23 cellular contexts compared by ENCODE assay signal in genomic region chr21:44531606-44532128, GRCh38. TPM values are rescaled to one million over a fixed set of nuclear protein-coding genes. Genes with fewer than 3 reads are reported as not detected.
A peak's percentile ranks its signal among the peaks of the same experiment; 100 is the strongest.
DNase-seq lines count a peak whose midpoint lies in the region; ATAC-seq, FAIRE-seq and TF ChIP-seq lines count a peak whose summit lies in the region.
"Had no signal": no experiment of that assay in that cellular context is flagged by ENCODE, and none has a peak within 500 bp of the region (broad histone marks: within the 10 kb centered on the region; RNA-seq: fewer than 3 reads in every experiment).

No MANE protein-coding gene starts in this region.

- intact Hi-C loops in heart left ventricle (cut with DNase I): no loop called here
- intact Hi-C loops in left ventricle myocardium superior (cut with micrococcal nuclease): no loop called here

- H3K9me3 ChIP-seq in heart left ventricle: no peaks in the 10 kb centered on the region
- no peaks in the 10 kb centered on the region for H3K9me3 ChIP-seq in right atrium auricular region
- no peaks in the 10 kb centered on the region for H3K9me3 ChIP-seq in small intestine (ENCODE audit: control insufficient read depth, low read depth)

- ATAC-seq in heart left ventricle (no peak), left ventricle myocardium superior (no peak)
- ATAC-seq: CD8-positive, alpha-beta T cell had no signal

- WGBS in heart left ventricle, 4 donors: 77 to 84% (median 82%) methylated on average over 5 to 19 of the region's 19 CpGs
- WGBS in small intestine, 3 donors: 48 to 76% (median 62%) methylated on average over 18 to 19 of the region's 19 CpGs

- H3K36me3 ChIP-seq in heart left ventricle: no peaks in the 10 kb centered on the region
- H3K36me3 ChIP-seq in right atrium auricular region: no peaks in the 10 kb centered on the region
- H3K36me3 ChIP-seq in small intestine (ENCODE audit: control insufficient read depth in 2 of 2, insufficient read depth in 2 of 2, low read length in 2 of 2): no peaks in the 10 kb centered on the region
- H3K36me3 ChIP-seq: neural progenitor cell had no signal

- H3K27ac Mint-ChIP-seq in type B pancreatic cell: no peak overlapping the region
- H3K27ac Mint-ChIP-seq: activated CD4-positive, alpha-beta T cell treated with anti-CD3 and anti-CD28 coated beads, Interleukin-2, amount 10 ng/mL, durations not matched to agents 7 days and 5 days; activated naive CD8-positive, alpha-beta T cell; CD8-positive, alpha-beta T cell had no signal

- no peak for TF ChIP-seq POLR2A in heart left ventricle (IDR thresholded peaks at IDR 0.05)

- H3K27me3 Mint-ChIP-seq in type B pancreatic cell: no peaks in the 10 kb centered on the region
- H3K27me3 Mint-ChIP-seq: activated CD4-positive, alpha-beta T cell treated with anti-CD3 and anti-CD28 coated beads, Interleukin-2, amount 10 ng/mL, durations not matched to agents 7 days and 5 days; activated naive CD8-positive, alpha-beta T cell had no signal

- FAIRE-seq in small intestine (lab: Jason Lieb, UNC): no peak

- no peaks in the 10 kb centered on the region for H3K36me3 Mint-ChIP-seq in type B pancreatic cell
- H3K36me3 Mint-ChIP-seq: activated naive CD8-positive, alpha-beta T cell; brain; CD8-positive, alpha-beta T cell; neural progenitor cell had no signal

- H3K4me3 ChIP-seq in heart left ventricle (no peak overlapping the region), right atrium auricular region (no peak overlapping the region), small intestine (ENCODE audit: low read depth in 1 of 2, low read length in 2 of 2) (no peak overlapping the region)
- H3K4me3 ChIP-seq: neural progenitor cell had no signal

- H3K27ac ChIP-seq in heart left ventricle (no peak overlapping the region), right atrium auricular region (no peak overlapping the region), small intestine (ENCODE audit: low read depth in 1 of 2, low read length in 1 of 2) (no peak overlapping the region)
- H3K27ac ChIP-seq: neural progenitor cell had no signal

- H3K4me1 ChIP-seq in heart left ventricle: no peaks in the 10 kb centered on the region
- H3K4me1 ChIP-seq in right atrium auricular region: no peaks in the 10 kb centered on the region
- H3K4me1 ChIP-seq in small intestine (ENCODE audit: control insufficient read depth in 2 of 2, insufficient read depth in 1 of 2, low read depth in 1 of 2, low read length in 1 of 2): no peaks in the 10 kb centered on the region
- H3K4me1 ChIP-seq: neural progenitor cell had no signal

- no peaks in the 10 kb centered on the region for H3K9me3 Mint-ChIP-seq in type B pancreatic cell
- H3K9me3 Mint-ChIP-seq: activated CD4-positive, alpha-beta T cell treated with anti-CD3 and anti-CD28 coated beads, Interleukin-2, amount 10 ng/mL, durations not matched to agents 7 days and 5 days; CD8-positive, alpha-beta T cell; neural progenitor cell had no signal

- H3K4me3 Mint-ChIP-seq in type B pancreatic cell: no peak overlapping the region
- H3K4me3 Mint-ChIP-seq: activated CD4-positive, alpha-beta T cell treated with anti-CD3 and anti-CD28 coated beads, Interleukin-2, amount 10 ng/mL, durations not matched to agents 7 days and 5 days; activated naive CD8-positive, alpha-beta T cell; brain; CD8-positive, alpha-beta T cell; neural progenitor cell had no signal

- H3K27me3 ChIP-seq in heart left ventricle (peaks cover 0 to 13% (median 0%) of the 10 kb centered on the region in 9 donors), right atrium auricular region (no peaks in the 10 kb centered on the region), small intestine (ENCODE audit: control insufficient read depth in 2 of 2, insufficient read depth in 2 of 2, low read length in 2 of 2) (no peaks in the 10 kb centered on the region)
- H3K27me3 ChIP-seq: neural progenitor cell had no signal

- DNase-seq in heart left ventricle (peak in 3 of 5 donors; percentile 15 to 38 (median 17)), right atrium auricular region (ENCODE audit: low spot score) (no peak), left ventricle myocardium superior (peak; percentile 13), type B pancreatic cell (ENCODE audit: extremely low spot score, unreplicated experiment) (peak; percentile 37), A172 (ENCODE audit: low spot score) (no peak), small intestine (no peak)
- DNase-seq: activated CD4-positive, alpha-beta T cell treated with anti-CD3 and anti-CD28 coated beads, Interleukin-2, amount 10 ng/mL, durations not matched to agents 7 days and 5 days; activated T-cell treated with anti-CD3 and anti-CD28 coated beads for 4 hours; EL; midbrain; NCI-H510A; retina; stimulated activated CD4-positive, alpha-beta T cell treated with anti-CD3 and anti-CD28 coated beads, Interleukin-1b, Interleukin-23, amount 100 ng/mL, for 48 hours had no signal

- no peaks in the 10 kb centered on the region for H3K4me1 Mint-ChIP-seq in type B pancreatic cell (ENCODE audit: unreplicated experiment)
- H3K4me1 Mint-ChIP-seq: activated CD4-positive, alpha-beta T cell treated with anti-CD3 and anti-CD28 coated beads, Interleukin-2, amount 10 ng/mL, durations not matched to agents 7 days and 5 days had no signal

- TF ChIP-seq CTCF in heart left ventricle (IDR thresholded peaks at IDR 0.05) (no peak), right atrium auricular region (IDR thresholded peaks at IDR 0.05) (no peak), type B pancreatic cell (conservative IDR thresholded peaks at IDR 0.05) (no peak)

RNA-seq across cellular contexts. Expression of gene KRTAP10-1, which starts 8.3 kb away (rescaled TPM):
- total RNA-seq in heart left ventricle (not detected), right atrium auricular region (not detected), left ventricle myocardium superior (not detected), type B pancreatic cell (ENCODE audit: low replicate concordance) (not detected in 2 replicates)
- polyA plus RNA-seq in heart left ventricle (not detected), small intestine (not detected)
- not detected in 2 replicates for total RNA-seq in A172 (2014; rRNA removed; shearing (Covaris generic))
- total RNA-seq: activated CD4-positive, alpha-beta T cell treated with anti-CD3 and anti-CD28 coated beads, Interleukin-2, amount 10 ng/mL, durations not matched to agents 7 days and 5 days; CD8-positive, alpha-beta T cell; dermis microvascular lymphatic vessel endothelial cell; glomerular endothelial cell; HT1080; subcutaneous adipose tissue had no signal
- polyA plus RNA-seq: AG04450, esophagus had no signal

RNA-seq across cellular contexts. Expression of gene KRTAP10-2, which starts 19.6 kb away (rescaled TPM):
- total RNA-seq in heart left ventricle (not detected), right atrium auricular region (not detected), left ventricle myocardium superior (not detected), type B pancreatic cell (ENCODE audit: low replicate concordance) (not detected in 2 replicates)
- polyA plus RNA-seq in heart left ventricle (not detected), small intestine (not detected)
- not detected in 2 replicates for total RNA-seq in A172 (2014; rRNA removed; shearing (Covaris generic))
- total RNA-seq: activated CD4-positive, alpha-beta T cell treated with anti-CD3 and anti-CD28 coated beads, Interleukin-2, amount 10 ng/mL, durations not matched to agents 7 days and 5 days; CD8-positive, alpha-beta T cell; dermis microvascular lymphatic vessel endothelial cell; glomerular endothelial cell; HT1080; subcutaneous adipose tissue had no signal
- polyA plus RNA-seq: AG04450, esophagus had no signal

RNA-seq across cellular contexts. Expression of gene KRTAP10-3, which starts 26.9 kb away (rescaled TPM):
- not detected for total RNA-seq in heart left ventricle
- polyA plus RNA-seq in heart left ventricle: not detected
- total RNA-seq in right atrium auricular region: not detected
- not detected for total RNA-seq in left ventricle myocardium superior
- total RNA-seq in type B pancreatic cell (ENCODE audit: low replicate concordance): not detected in 2 replicates
- total RNA-seq in A172 (2014; rRNA removed; shearing (Covaris generic)): not detected in 2 replicates
- not detected for polyA plus RNA-seq in small intestine
- total RNA-seq: activated CD4-positive, alpha-beta T cell treated with anti-CD3 and anti-CD28 coated beads, Interleukin-2, amount 10 ng/mL, durations not matched to agents 7 days and 5 days; CD8-positive, alpha-beta T cell; dermis microvascular lymphatic vessel endothelial cell; glomerular endothelial cell; HT1080; subcutaneous adipose tissue had no signal
- polyA plus RNA-seq: AG04450, esophagus had no signal

RNA-seq across cellular contexts. Expression of gene KRTAP10-4, which starts 41.9 kb away (rescaled TPM):
- not detected for total RNA-seq in heart left ventricle
- polyA plus RNA-seq in heart left ventricle: not detected
- total RNA-seq in right atrium auricular region: not detected
- not detected for total RNA-seq in left ventricle myocardium superior
- not detected in 2 replicates for total RNA-seq in type B pancreatic cell (ENCODE audit: low replicate concordance)
- total RNA-seq in A172 (2014; rRNA removed; shearing (Covaris generic)): not detected in 2 replicates
- not detected for polyA plus RNA-seq in small intestine
- total RNA-seq: activated CD4-positive, alpha-beta T cell treated with anti-CD3 and anti-CD28 coated beads, Interleukin-2, amount 10 ng/mL, durations not matched to agents 7 days and 5 days; CD8-positive, alpha-beta T cell; dermis microvascular lymphatic vessel endothelial cell; glomerular endothelial cell; HT1080; subcutaneous adipose tissue had no signal
- polyA plus RNA-seq: AG04450, esophagus had no signal

RNA-seq across cellular contexts. Expression of gene KRTAP10-5, which starts 48.7 kb away (rescaled TPM):
- total RNA-seq in heart left ventricle (not detected), right atrium auricular region (not detected), left ventricle myocardium superior (not detected), type B pancreatic cell (ENCODE audit: low replicate concordance) (not detected in 2 replicates)
- polyA plus RNA-seq in heart left ventricle (not detected), small intestine (not detected)
- total RNA-seq in A172 (2014; rRNA removed; shearing (Covaris generic)): not detected in 2 replicates
- total RNA-seq: activated CD4-positive, alpha-beta T cell treated with anti-CD3 and anti-CD28 coated beads, Interleukin-2, amount 10 ng/mL, durations not matched to agents 7 days and 5 days; CD8-positive, alpha-beta T cell; dermis microvascular lymphatic vessel endothelial cell; glomerular endothelial cell; HT1080; subcutaneous adipose tissue had no signal
- polyA plus RNA-seq: AG04450, esophagus had no signal

Comparison
In these comparisons a context has a peak if more than half of its experiments do, and no peak if none do; other contexts are left out.
1. DNase-seq: peak in heart left ventricle (3 of 5), left ventricle myocardium superior (single experiment) and type B pancreatic cell (single experiment); none in right atrium auricular region (single experiment), A172 (single experiment) and small intestine (single experiment).